In the genomic region with DNA sequence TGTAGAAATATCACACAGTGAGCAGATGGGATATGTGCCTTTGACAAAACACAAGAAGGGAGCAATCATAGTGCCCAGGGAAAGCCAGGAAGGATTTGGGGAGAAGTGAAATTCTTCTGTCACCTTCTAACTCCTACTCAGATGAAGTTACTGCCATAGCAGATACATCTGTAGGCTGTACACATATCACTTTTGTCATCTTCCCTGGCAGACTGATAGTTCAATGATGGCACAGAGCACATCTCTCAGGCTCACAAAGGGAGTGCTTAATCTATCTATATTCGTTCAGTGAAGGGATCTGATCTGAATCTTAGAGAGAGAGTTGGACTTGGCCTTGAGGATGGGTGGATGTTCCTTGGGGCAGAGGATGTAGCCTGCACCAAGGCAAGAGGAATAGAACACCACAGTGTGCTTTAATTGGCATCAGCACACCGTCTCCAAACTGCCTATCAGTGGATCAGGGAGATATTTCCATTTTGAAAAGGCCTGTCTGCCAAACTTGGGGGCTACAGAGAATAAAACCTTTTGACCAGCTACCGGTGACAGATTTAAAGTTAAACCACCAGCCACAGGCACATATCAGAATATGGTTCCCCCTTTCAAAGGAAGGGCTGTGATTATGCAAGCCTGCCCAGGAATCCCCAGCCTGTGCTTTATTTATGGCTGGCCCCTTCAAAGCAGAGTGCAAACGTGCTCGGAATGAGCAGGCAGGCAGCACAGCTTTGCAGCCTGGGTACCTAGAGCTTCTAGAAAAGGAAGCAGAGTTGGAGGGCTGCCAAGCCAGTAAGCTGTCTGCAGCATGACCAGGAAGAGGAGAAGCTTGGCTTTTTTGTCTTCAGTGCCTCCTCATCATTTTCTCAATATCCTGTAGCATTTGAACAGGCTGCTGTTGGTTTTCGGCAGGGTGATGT, we compare ENCODE assay signal across 8 cellular contexts.
A peak's percentile ranks its signal among the peaks of the same experiment; 100 is the strongest.
DNase-seq lines count a peak whose midpoint lies in the region; ATAC-seq and TF ChIP-seq lines count a peak whose summit lies in the region.

No MANE protein-coding gene starts in this region.

- H3K27me3 ChIP-seq in RWPE2 (ENCODE audit: insufficient read depth, poor library complexity, severe bottlenecking) = no peaks in the 10 kb centered on the region

- no peaks in the 10 kb centered on the region for H3K36me3 ChIP-seq in RWPE2 (ENCODE audit: low read depth)

- no peak overlapping the region for H3K27ac ChIP-seq in RWPE2 (ENCODE audit: poor library complexity, severe bottlenecking)

- peak; percentile 51 for ATAC-seq in HG03280 (IDR thresholded peaks at IDR 0.05; ENCODE audit: unreplicated experiment)
- peak; percentile 61; the same call in 2 of the 3 replicates for ATAC-seq in RWPE2 (ENCODE audit: low read depth)

- no peak overlapping the region for H3K4me3 ChIP-seq in RWPE2 (ENCODE audit: severe bottlenecking)

- no peak for TF ChIP-seq CTCF in RWPE2 (IDR thresholded peaks at IDR 0.05; ENCODE audit: poor library complexity, severe bottlenecking)

- no peaks in the 10 kb centered on the region for H3K9me3 ChIP-seq in RWPE2 (ENCODE audit: severe bottlenecking)

- DNase-seq in NCI-H2107 treated with DMSO at 0.1 percent for 48 hours (lab: John Stamatoyannopoulos, UW; ENCODE audit: unreplicated experiment) (peak; percentile 16), NCI-H2107 (lab: John Stamatoyannopoulos, UW) (no peak), RWPE2 (ENCODE audit: low spot score) (no peak), iris pigment epithelial cell (ENCODE audit: low read depth) (peak; percentile 52), NCI-H446 treated with DMSO at 0.1 percent for 48 hours (lab: John Stamatoyannopoulos, UW) (no peak)
- DNase-seq in activated naive CD4-positive, alpha-beta T cell treated with anti-CD3 and anti-CD28 coated beads, Interleukin-2, amount 50 U/mL, for 16 hours = peak; percentile 58
- DNase-seq in stimulated activated CD4-positive, alpha-beta T cell treated with anti-CD3 and anti-CD28 coated beads, TNF-alpha, amount 100 ng/mL, for 1 hour (ENCODE audit: low read depth in 3 of 3, low spot score in 1 of 3) = peak; percentile 19 to 72 (median 70)

- peaks cover 7% of the 10 kb centered on the region for H3K4me1 ChIP-seq in RWPE2 (ENCODE audit: insufficient read depth, poor library complexity, severe bottlenecking)

Comparison
In these comparisons a context has a peak if more than half of its experiments do, and no peak if none do; other contexts are left out.
1. DNase-seq: peak in NCI-H2107 treated with DMSO at 0.1 percent for 48 hours (single experiment), activated naive CD4-positive, alpha-beta T cell treated with anti-CD3 and anti-CD28 coated beads, Interleukin-2, amount 50 U/mL, for 16 hours (single experiment), iris pigment epithelial cell (single experiment) and stimulated activated CD4-positive, alpha-beta T cell treated with anti-CD3 and anti-CD28 coated beads, TNF-alpha, amount 100 ng/mL, for 1 hour (3 of 3); none in NCI-H2107 (single experiment), RWPE2 (single experiment) and NCI-H446 treated with DMSO at 0.1 percent for 48 hours (single experiment).